ENCODE assay signal across 26 cellular contexts in the genomic region with DNA sequence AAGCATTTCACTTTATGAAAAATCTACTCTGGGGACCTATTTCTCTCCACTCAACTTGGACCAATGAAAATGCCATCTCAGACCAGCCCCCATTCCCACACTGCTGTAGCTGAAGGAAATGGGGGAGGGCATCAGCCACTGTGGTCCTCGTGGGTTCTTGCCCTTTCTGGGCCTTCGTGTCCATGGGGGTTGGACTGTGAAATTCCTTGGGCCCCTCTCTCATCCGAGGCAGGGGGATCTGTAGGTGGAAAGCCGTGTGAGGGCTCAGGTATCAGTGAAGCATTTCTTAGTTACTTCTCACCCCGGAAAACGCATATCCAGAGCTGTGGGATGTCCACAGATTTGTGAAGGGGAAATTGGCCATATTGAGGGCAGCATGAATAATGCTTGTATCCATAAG.
"Had no signal": no experiment of that assay in that cellular context is flagged by ENCODE, and none has a peak within 500 bp of the region (broad histone marks: within the 10 kb centered on the region; RNA-seq: fewer than 3 reads in every experiment).

No MANE protein-coding gene starts in this region.

- DNase-seq: hypothalamus; immature natural killer cell; left ventricle myocardium inferior; mesendoderm; midbrain; mucosa of descending colon; naive thymus-derived CD4-positive, alpha-beta T cell; pancreas; posterior cingulate gyrus; retina; right lobe of liver; stimulated activated CD4-positive, alpha-beta T cell treated with anti-CD3 and anti-CD28 coated beads, Interleukin-1b, Interleukin-23, amount 100 ng/mL, for 48 hours; stimulated activated CD4-positive, alpha-beta T cell treated with anti-CD3 and anti-CD28 coated beads, Interleukin-2, amount 100 ng/mL, for 48 hours; stimulated activated CD4-positive, alpha-beta T cell treated with anti-CD3 and anti-CD28 coated beads, Interleukin-4, amount 100 ng/mL, for 4 hours; stimulated activated CD8-positive, alpha-beta memory T cell treated with anti-CD3 and anti-CD28 coated beads, Interleukin-4, amount 100 ng/mL, for 48 hours; stimulated activated naive CD4-positive, alpha-beta T cell treated with Interleukin-2 at 50 U/mL for 16 hours; stimulated activated naive CD8-positive, alpha-beta T cell treated with anti-CD3 and anti-CD28 coated beads, Interleukin-15, amount 100 ng/mL, for 72 hours; substantia nigra; uterus had no signal

- H3K27ac Mint-ChIP-seq: immature natural killer cell; naive thymus-derived CD4-positive, alpha-beta T cell; natural killer cell treated with Interleukin-12 subunit alpha and Interleukin-12 subunit beta and Interleukin-15 and Interleukin-18, amount 100 ng/mL, for 72 hours; stimulated activated memory B cell treated with anti-CD40 and anti-IgM and Interleukin-4, amounts not matched to agents 10 μg/mL and 1 μg/mL and 100 μg/mL, for 72 hours; stimulated activated naive CD8-positive, alpha-beta T cell treated with anti-CD3 and anti-CD28 coated beads, Interleukin-15, amount 100 ng/mL, for 72 hours; type B pancreatic cell had no signal

- ATAC-seq: mucosa of descending colon; naive thymus-derived CD4-positive, alpha-beta T cell; natural killer cell treated with Interleukin-12 subunit alpha and Interleukin-12 subunit beta and Interleukin-15 and Interleukin-18, amount 100 ng/mL, for 72 hours; pancreas; right lobe of liver; stimulated activated memory B cell treated with anti-CD40 and anti-IgM and Interleukin-4, amounts not matched to agents 10 μg/mL and 1 μg/mL and 100 μg/mL, for 72 hours; stimulated activated naive CD8-positive, alpha-beta T cell treated with anti-CD3 and anti-CD28 coated beads, Interleukin-15, amount 100 ng/mL, for 72 hours had no signal

- H3K27me3 ChIP-seq: pancreas, right lobe of liver, tibial nerve, uterus had no signal

- H3K4me3 Mint-ChIP-seq: immature natural killer cell; naive thymus-derived CD4-positive, alpha-beta T cell; natural killer cell treated with Interleukin-12 subunit alpha and Interleukin-12 subunit beta and Interleukin-15 and Interleukin-18, amount 100 ng/mL, for 72 hours; stimulated activated memory B cell treated with anti-CD40 and anti-IgM and Interleukin-4, amounts not matched to agents 10 μg/mL and 1 μg/mL and 100 μg/mL, for 72 hours; stimulated activated naive CD8-positive, alpha-beta T cell treated with anti-CD3 and anti-CD28 coated beads, Interleukin-15, amount 100 ng/mL, for 72 hours; type B pancreatic cell had no signal

- H3K4me3 ChIP-seq: left ventricle myocardium inferior, lung, mucosa of descending colon, pancreas, prostate gland, right lobe of liver, smooth muscle cell, tibial nerve, uterus had no signal

- H3K4me1 ChIP-seq: left ventricle myocardium inferior, pancreas, right lobe of liver, tibial nerve, uterus had no signal

- H3K36me3 ChIP-seq: left ventricle myocardium inferior, pancreas, prostate gland, right lobe of liver, tibial nerve, uterus had no signal

- H3K27ac ChIP-seq: left ventricle myocardium inferior, pancreas, prostate gland, right lobe of liver, tibial nerve, uterus had no signal

- H3K27me3 Mint-ChIP-seq: natural killer cell treated with Interleukin-12 subunit alpha and Interleukin-12 subunit beta and Interleukin-15 and Interleukin-18, amount 100 ng/mL, for 72 hours; stimulated activated naive CD8-positive, alpha-beta T cell treated with anti-CD3 and anti-CD28 coated beads, Interleukin-15, amount 100 ng/mL, for 72 hours had no signal

- H3K9me3 Mint-ChIP-seq: immature natural killer cell; naive thymus-derived CD4-positive, alpha-beta T cell; natural killer cell treated with Interleukin-12 subunit alpha and Interleukin-12 subunit beta and Interleukin-15 and Interleukin-18, amount 100 ng/mL, for 72 hours; stimulated activated naive CD8-positive, alpha-beta T cell treated with anti-CD3 and anti-CD28 coated beads, Interleukin-15, amount 100 ng/mL, for 72 hours; type B pancreatic cell had no signal

- H3K4me1 Mint-ChIP-seq: immature natural killer cell; naive thymus-derived CD4-positive, alpha-beta T cell; stimulated activated memory B cell treated with anti-CD40 and anti-IgM and Interleukin-4, amounts not matched to agents 10 μg/mL and 1 μg/mL and 100 μg/mL, for 72 hours; stimulated activated naive CD8-positive, alpha-beta T cell treated with anti-CD3 and anti-CD28 coated beads, Interleukin-15, amount 100 ng/mL, for 72 hours had no signal

- H3K36me3 Mint-ChIP-seq: immature natural killer cell; naive thymus-derived CD4-positive, alpha-beta T cell; natural killer cell treated with Interleukin-12 subunit alpha and Interleukin-12 subunit beta and Interleukin-15 and Interleukin-18, amount 100 ng/mL, for 72 hours; stimulated activated memory B cell treated with anti-CD40 and anti-IgM and Interleukin-4, amounts not matched to agents 10 μg/mL and 1 μg/mL and 100 μg/mL, for 72 hours; type B pancreatic cell had no signal

- H3K9me3 ChIP-seq: left ventricle myocardium inferior, mucosa of descending colon, pancreas, prostate gland, right lobe of liver, tibial nerve, uterus had no signal
